Comparison of ENCODE assay signal across 10 cellular contexts in genomic region chr1:108644984-108645383, GRCh38. TPM values are rescaled to one million over a fixed set of nuclear protein-coding genes. Genes with fewer than 3 reads are reported as not detected.
A peak's percentile ranks its signal among the peaks of the same experiment; 100 is the strongest.
DNase-seq lines count a peak whose midpoint lies in the region; ATAC-seq and TF ChIP-seq lines count a peak whose summit lies in the region.
"Had no signal": no experiment of that assay in that cellular context is flagged by ENCODE, and none has a peak within 500 bp of the region (broad histone marks: within the 10 kb centered on the region; RNA-seq: fewer than 3 reads in every experiment).

No MANE protein-coding gene starts in this region.

- DNase-seq in NCI-H82 (lab: John Stamatoyannopoulos, UW): peak; percentile 60
- DNase-seq in NCI-H82 treated with DMSO at 0.1 percent for 48 hours (lab: John Stamatoyannopoulos, UW; ENCODE audit: unreplicated experiment): no peak
- peak; percentile 17 for DNase-seq in activated T-cell treated with anti-CD3 and anti-CD28 coated beads, Interleukin-2, amount 50 U/mL, for 4 hours
- DNase-seq in right lobe of liver: no peak
- no peak for DNase-seq in DMS53 (lab: John Stamatoyannopoulos, UW)
- no peak for DNase-seq in MCF 10A (ENCODE audit: unreplicated experiment)
- no peak for DNase-seq in COLO829 (ENCODE audit: low spot score)
- DNase-seq: NCI-H526, nucleus accumbens had no signal

- TF ChIP-seq POLR2A in right lobe of liver (IDR thresholded peaks at IDR 0.05): no peak

- CTCF ChIA-PET in MCF 10A (lab: Yijun Ruan, JAX): interaction anchor here (0.6 to 5.8 kb wide), 13 partner anchors 16 to 857 kb away, joined by 3 to 122 read pairs (median 6); partner anchors contain the start of gene EEIG2

- peak overlapping the region in 2 of 3 donors; percentile 72 to 74 for H3K27ac ChIP-seq in right lobe of liver
- peak overlapping the region; percentile 81 for H3K27ac ChIP-seq in thymus (ENCODE audit: low read depth)

- H3K4me3 Mint-ChIP-seq in activated T-cell treated with anti-CD3 and anti-CD28 coated beads, Interleukin-2, amount 50 U/mL, for 4 hours: peak overlapping the region; percentile 64
- H3K4me3 Mint-ChIP-seq in MCF 10A (ENCODE audit: unreplicated experiment): no peak overlapping the region

- H3K36me3 ChIP-seq in right lobe of liver (no peaks in the 10 kb centered on the region), thymus (ENCODE audit: control insufficient read depth, insufficient read depth) (no peaks in the 10 kb centered on the region)

- H3K27me3 Mint-ChIP-seq in activated T-cell treated with anti-CD3 and anti-CD28 coated beads, Interleukin-2, amount 50 U/mL, for 4 hours (ENCODE audit: low read depth): no peaks in the 10 kb centered on the region
- H3K27me3 Mint-ChIP-seq in MCF 10A (ENCODE audit: insufficient read depth, unreplicated experiment): no peaks in the 10 kb centered on the region

- no peak overlapping the region for H3K27ac Mint-ChIP-seq in MCF 10A (ENCODE audit: low read depth, unreplicated experiment)

- peaks cover 8% of the 10 kb centered on the region for H3K9me3 Mint-ChIP-seq in activated T-cell treated with anti-CD3 and anti-CD28 coated beads, Interleukin-2, amount 50 U/mL, for 4 hours
- H3K9me3 Mint-ChIP-seq in MCF 10A (ENCODE audit: unreplicated experiment): no peaks in the 10 kb centered on the region

- H3K4me1 ChIP-seq in right lobe of liver: peaks cover 0 to 12% (median 6%) of the 10 kb centered on the region in 4 donors
- peaks cover 18% of the 10 kb centered on the region for H3K4me1 ChIP-seq in thymus (ENCODE audit: control insufficient read depth, insufficient read depth, low read length)

- WGBS in right lobe of liver (ENCODE audit: insufficient coverage, low coverage, low lambda C conversion rate, missing lambda C conversion rate): 47% methylated on average over 7 of the region's 7 CpGs
- WGBS in thymus: 4% methylated on average over 7 of the region's 7 CpGs

- BruUV-seq in MCF 10A (replicated peaks; lab: Mats Ljungman, UMichigan): no TSS peak

- H3K9me3 ChIP-seq in right lobe of liver (no peaks in the 10 kb centered on the region), thymus (ENCODE audit: control insufficient read depth) (no peaks in the 10 kb centered on the region)

- peak; percentile 47 to 51 for ATAC-seq in activated T-cell treated with anti-CD3 and anti-CD28 coated beads, Interleukin-2, amount 50 U/mL, for 4 hours
- ATAC-seq in right lobe of liver: no peak

- peaks cover 71% of the 10 kb centered on the region for H3K4me1 Mint-ChIP-seq in activated T-cell treated with anti-CD3 and anti-CD28 coated beads, Interleukin-2, amount 50 U/mL, for 4 hours (ENCODE audit: low read depth)
- peaks cover 7% of the 10 kb centered on the region for H3K4me1 Mint-ChIP-seq in MCF 10A (ENCODE audit: insufficient read depth, unreplicated experiment)

- POLR2A ChIA-PET in MCF 10A (lab: Yijun Ruan, JAX): interaction anchor here (0.6 kb wide), 2 partner anchors 13 to 82 kb away, joined by 3 read pairs; no protein-coding TSS in a partner anchor

- intact Hi-C loops in right lobe of liver (cut with DNase I) (no loop called here), MCF 10A (cut with micrococcal nuclease) (loop anchor here (5.0 kb wide), 2 partner anchors 252 to 863 kb away; no protein-coding TSS in a partner anchor)

- no peaks in the 10 kb centered on the region for H3K27me3 ChIP-seq in right lobe of liver
- H3K27me3 ChIP-seq in thymus (ENCODE audit: control insufficient read depth, insufficient read depth): no peaks in the 10 kb centered on the region

- TF ChIP-seq CTCF in right lobe of liver (IDR thresholded peaks at IDR 0.05) (no peak), MCF 10A (IDR thresholded peaks at IDR 0.05; ENCODE audit: unreplicated experiment) (no peak)

- peaks cover 22% of the 10 kb centered on the region for H3K36me3 Mint-ChIP-seq in activated T-cell treated with anti-CD3 and anti-CD28 coated beads, Interleukin-2, amount 50 U/mL, for 4 hours (ENCODE audit: insufficient read depth)
- no peaks in the 10 kb centered on the region for H3K36me3 Mint-ChIP-seq in MCF 10A (ENCODE audit: insufficient read depth, unreplicated experiment)

- no peak overlapping the region for H3K4me3 ChIP-seq in right lobe of liver
- H3K4me3 ChIP-seq in thymus (ENCODE audit: low read length): peak overlapping the region; percentile 25

RNA-seq across cellular contexts. Expression of gene HENMT1, which starts 15.9 kb away (rescaled TPM):
- 10 to 100 TPM; 11.9 to 12.2 (median 12.0) TPM for total RNA-seq in activated T-cell treated with anti-CD3 and anti-CD28 coated beads, Interleukin-2, amount 50 U/mL, for 4 hours
- total RNA-seq in right lobe of liver: 1 to 10 TPM in 1 of 6 experiments, under 1 TPM in 5; 0.18 to 1.2 (median 0.70) TPM
- polyA plus RNA-seq in thymus: 21.7 TPM
- not detected in 2 replicates for total RNA-seq in MCF 10A (2022)

RNA-seq across cellular contexts. Expression of gene PRPF38B, which starts 47.1 kb away (rescaled TPM):
- 10 to 100 TPM; 68.9 to 76.7 (median 76.6) TPM for total RNA-seq in activated T-cell treated with anti-CD3 and anti-CD28 coated beads, Interleukin-2, amount 50 U/mL, for 4 hours
- 10 to 100 TPM in 5 of 6 experiments, 1 to 10 TPM in 1; 8.6 to 20.3 (median 12.6) TPM for total RNA-seq in right lobe of liver
- 69.6 TPM for polyA plus RNA-seq in thymus
- 65.1 and 65.3 TPM in 2 replicates for total RNA-seq in MCF 10A (2022)

Comparison
In these comparisons a context has a peak if more than half of its experiments do, and no peak if none do; other contexts are left out.
1. DNase-seq: peak in NCI-H82 (single experiment) and activated T-cell treated with anti-CD3 and anti-CD28 coated beads, Interleukin-2, amount 50 U/mL, for 4 hours (single experiment); none in NCI-H82 treated with DMSO at 0.1 percent for 48 hours (single experiment), right lobe of liver (0 of 3), DMS53 (single experiment), MCF 10A (single experiment) and COLO829 (single experiment).
2. ATAC-seq: peak in activated T-cell treated with anti-CD3 and anti-CD28 coated beads, Interleukin-2, amount 50 U/mL, for 4 hours (2 of 2); none in right lobe of liver (0 of 4).
3. RNA of gene HENMT1, which starts 15.9 kb away (total RNA-seq): 11.9 to 12.2 TPM in activated T-cell treated with anti-CD3 and anti-CD28 coated beads, Interleukin-2, amount 50 U/mL, for 4 hours; 0.18 to 1.2 TPM in right lobe of liver and not detected in MCF 10A; every median in the first group is over 4 times any median in the second.